Comparison of ENCODE assay signal across 8 cellular contexts in the genomic region with DNA sequence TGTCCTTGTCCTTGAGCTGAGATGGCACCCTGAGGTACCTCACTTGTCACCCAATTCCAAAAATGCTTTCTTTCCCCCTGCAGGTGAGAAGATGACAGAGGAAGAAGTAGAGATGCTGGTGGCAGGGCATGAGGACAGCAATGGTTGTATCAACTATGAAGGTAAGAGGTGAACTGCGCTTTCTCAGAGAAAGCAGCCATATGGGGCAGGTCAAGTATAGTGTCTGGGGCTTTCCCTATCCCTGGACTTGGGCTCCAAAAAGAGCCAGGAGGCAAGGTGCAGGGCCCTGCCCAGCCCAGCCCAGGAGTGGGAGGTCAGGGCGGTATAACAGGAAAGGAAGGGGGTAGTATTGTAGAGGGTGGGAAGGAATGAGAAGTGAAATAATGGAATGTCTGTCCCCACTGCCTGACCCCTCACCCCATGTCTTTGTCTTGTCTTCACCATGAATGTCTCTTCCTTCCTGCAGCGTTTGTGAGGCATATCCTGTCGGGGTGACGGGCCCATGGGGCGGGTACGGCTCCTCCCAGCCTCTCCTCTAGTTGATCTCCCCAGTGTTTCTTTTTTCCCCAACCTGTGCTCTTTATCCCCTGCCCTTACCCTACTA. TPM values are rescaled to one million over a fixed set of nuclear protein-coding genes. Genes with fewer than 3 reads are reported as not detected.
DNase-seq lines count a peak whose midpoint lies in the region; TF ChIP-seq lines count a peak whose summit lies in the region.

No MANE protein-coding gene starts in this region.

- no peaks in the 10 kb centered on the region for H3K9me2 ChIP-seq in MM.1S (replicated peaks; ENCODE audit: insufficient read depth, low read length)

- DNase-seq in AG04450 (ENCODE audit: low read depth, low spot score) (no peak), MM.1S (no peak), glomerular visceral epithelial cell (ENCODE audit: extremely low spot score) (peak; percentile 50), spleen (peak; percentile 86), NCI-H2081 treated with DMSO at 0.1 percent for 48 hours (lab: John Stamatoyannopoulos, UW) (no peak), KG1 (lab: John Stamatoyannopoulos, UW) (no peak), NCI-H2171 (lab: John Stamatoyannopoulos, UW) (no peak)
- DNase-seq in activated T-helper 1 cell treated with anti-CD3 and anti-CD28 coated beads, Interleukin-12 subunit alpha, Interleukin-12 subunit beta, Interleukin-2, Interleukin-4 antibody, amounts not matched to agents 30 ng/mL and 10 ng/mL and 1 ng/mL, durations not matched to agents 14 hours and 24 hours and 36 hours (ENCODE audit: low spot score): peak; percentile 55

- CTCF ChIA-PET in AG04450 (lab: Charles Lee): interaction anchor here (1.7 kb wide), 1 partner anchor 29 kb away, joined by 11 read pairs; the partner anchor contains the start of gene SMARCC2

- H2AFZ ChIP-seq in MM.1S (ENCODE audit: low read length): no peak overlapping the region

- H3K36me3 ChIP-seq in MM.1S (replicated peaks; ENCODE audit: insufficient read depth, low read length): peaks cover 9% of the 10 kb centered on the region; the same call in 1 of the 2 replicates
- H3K36me3 ChIP-seq in spleen: peaks cover 0 to 60% (median 58%) of the 10 kb centered on the region in 6 donors

- H4K20me1 ChIP-seq in MM.1S (ENCODE audit: insufficient read depth, low read length): peaks cover 3% of the 10 kb centered on the region; the same call in 1 of the 2 replicates

- H3F3A ChIP-seq in MM.1S (ENCODE audit: insufficient read depth, low read length): peaks cover 49% of the 10 kb centered on the region

- H3K9me3 ChIP-seq in AG04450 (ENCODE audit: control insufficient read depth, insufficient read depth, low read length): no peaks in the 10 kb centered on the region
- no peaks in the 10 kb centered on the region for H3K9me3 ChIP-seq in MM.1S (replicated peaks; ENCODE audit: insufficient read depth, low read length)
- H3K9me3 ChIP-seq in spleen: no peaks in the 10 kb centered on the region

- intact Hi-C loops in activated T-helper 1 cell treated with anti-CD3 and anti-CD28 coated beads, Interleukin-12 subunit alpha, Interleukin-12 subunit beta, Interleukin-2, Interleukin-4 antibody, amounts not matched to agents 30 ng/mL and 10 ng/mL and 1 ng/mL, durations not matched to agents 14 hours and 24 hours and 36 hours (cut with micrococcal nuclease): loop anchor here (1.0 kb wide), 1 partner anchor 8 kb away; the partner anchor contains the start of gene MYL6B
- intact Hi-C loops in spleen (cut with DNase I; ENCODE audit: low total_unique reads): no loop called here

- H3K9ac ChIP-seq in MM.1S (ENCODE audit: low read length): peak overlapping the region; percentile 90; the same call in 1 of the 2 replicates

- no peaks in the 10 kb centered on the region for H3K27me3 Mint-ChIP-seq in activated T-helper 1 cell treated with anti-CD3 and anti-CD28 coated beads, Interleukin-12 subunit alpha, Interleukin-12 subunit beta, Interleukin-2, Interleukin-4 antibody, amounts not matched to agents 30 ng/mL and 10 ng/mL and 1 ng/mL, durations not matched to agents 14 hours and 24 hours and 36 hours (ENCODE audit: insufficient read depth)

- peak overlapping the region; percentile 86 for H3K27ac Mint-ChIP-seq in activated T-helper 1 cell treated with anti-CD3 and anti-CD28 coated beads, Interleukin-12 subunit alpha, Interleukin-12 subunit beta, Interleukin-2, Interleukin-4 antibody, amounts not matched to agents 30 ng/mL and 10 ng/mL and 1 ng/mL, durations not matched to agents 14 hours and 24 hours and 36 hours

- H3K27ac ChIP-seq in AG04450 (ENCODE audit: low read depth, low read length): peak overlapping the region; percentile 25
- H3K27ac ChIP-seq in MM.1S (ENCODE audit: low read length): no peak overlapping the region
- H3K27ac ChIP-seq in spleen: peak overlapping the region; percentile 70 to 99 (median 95)

- H3K4me2 ChIP-seq in MM.1S (ENCODE audit: low read depth, low read length): peak overlapping the region; percentile 92

- POLR2A ChIA-PET in AG04450 (lab: Yijun Ruan, JAX): interaction anchor here (1.2 to 2.6 kb wide), 2 partner anchors 32 to 61 kb away, joined by 3 to 28 read pairs; partner anchors contain the start of genes ESYT1 and RNF41

- peak overlapping the region; percentile 97 for H3K4me3 Mint-ChIP-seq in activated T-helper 1 cell treated with anti-CD3 and anti-CD28 coated beads, Interleukin-12 subunit alpha, Interleukin-12 subunit beta, Interleukin-2, Interleukin-4 antibody, amounts not matched to agents 30 ng/mL and 10 ng/mL and 1 ng/mL, durations not matched to agents 14 hours and 24 hours and 36 hours

- H3K27me3 ChIP-seq in AG04450 (ENCODE audit: control insufficient read depth, insufficient read depth, low read length) (no peaks in the 10 kb centered on the region), MM.1S (replicated peaks; ENCODE audit: insufficient read depth, low read length) (no peaks in the 10 kb centered on the region), spleen (replicated peaks in 1 of 7) (no peaks in the 10 kb centered on the region)

- H3K79me2 ChIP-seq in MM.1S (ENCODE audit: low read length): peaks cover 50% of the 10 kb centered on the region

- H3K4me1 Mint-ChIP-seq in activated T-helper 1 cell treated with anti-CD3 and anti-CD28 coated beads, Interleukin-12 subunit alpha, Interleukin-12 subunit beta, Interleukin-2, Interleukin-4 antibody, amounts not matched to agents 30 ng/mL and 10 ng/mL and 1 ng/mL, durations not matched to agents 14 hours and 24 hours and 36 hours (ENCODE audit: low read depth): peaks cover 47% of the 10 kb centered on the region

- H3K9me3 Mint-ChIP-seq in activated T-helper 1 cell treated with anti-CD3 and anti-CD28 coated beads, Interleukin-12 subunit alpha, Interleukin-12 subunit beta, Interleukin-2, Interleukin-4 antibody, amounts not matched to agents 30 ng/mL and 10 ng/mL and 1 ng/mL, durations not matched to agents 14 hours and 24 hours and 36 hours: no peaks in the 10 kb centered on the region

- H3K4me3 ChIP-seq in AG04450 (ENCODE audit: low read depth, low read length) (peak overlapping the region; percentile 99), MM.1S (ENCODE audit: low read length) (peak overlapping the region; percentile 69), spleen (peak overlapping the region; percentile 66 to 88 (median 71))

- H3K4me1 ChIP-seq in MM.1S (ENCODE audit: low read length) (peaks cover 18% of the 10 kb centered on the region), spleen (peaks cover 22 to 65% (median 52%) of the 10 kb centered on the region in 6 donors)

- 18 to 26% (median 20%) methylated on average over 7 of the region's 7 CpGs for WGBS in spleen, 5 donors

- TF ChIP-seq POLR2A in spleen (IDR thresholded peaks at IDR 0.05): no peak

- TF ChIP-seq CTCF in AG04450 (IDR thresholded peaks at IDR 0.05; ENCODE audit: low read depth, low read length): no peak
- no peak for TF ChIP-seq CTCF in MM.1S (IDR thresholded peaks at IDR 0.05; ENCODE audit: low read length)
- no peak for TF ChIP-seq CTCF in spleen (IDR thresholded peaks at IDR 0.05 in 8 of 11, conservative IDR thresholded peaks at IDR 0.05 in 3 of 11)

- H3K36me3 Mint-ChIP-seq in activated T-helper 1 cell treated with anti-CD3 and anti-CD28 coated beads, Interleukin-12 subunit alpha, Interleukin-12 subunit beta, Interleukin-2, Interleukin-4 antibody, amounts not matched to agents 30 ng/mL and 10 ng/mL and 1 ng/mL, durations not matched to agents 14 hours and 24 hours and 36 hours (ENCODE audit: low read depth): peaks cover 63% of the 10 kb centered on the region

RNA-seq across cellular contexts. Expression of gene MYL6, which starts 2.1 kb away (rescaled TPM):
- polyA plus RNA-seq in AG04450 (2011; rRNA removed) (5,661 and 5,957 TPM in 2 replicates), spleen (1,000 to 10,000 TPM; 1,480 to 3,098 (median 2,131) TPM)
- 1,789 and 1,916 TPM in 2 replicates for polyA minus RNA-seq in AG04450 (2011; rRNA and poly(A)+ RNA removed)
- 786 and 802 TPM in 2 replicates for total RNA-seq in activated T-helper 1 cell treated with anti-CD3 and anti-CD28 coated beads, Interleukin-12 subunit alpha, Interleukin-12 subunit beta, Interleukin-2, Interleukin-4 antibody, amounts not matched to agents 30 ng/mL and 10 ng/mL and 1 ng/mL, durations not matched to agents 14 hours and 24 hours and 36 hours
- 1,000 to 10,000 TPM; 1,063 to 1,656 (median 1,218) TPM for total RNA-seq in spleen

RNA-seq across cellular contexts. Expression of gene MYL6B, which starts 7.9 kb away (rescaled TPM):
- polyA plus RNA-seq in AG04450 (2011; rRNA removed): 118 and 124 TPM in 2 replicates
- 51.2 and 67.1 TPM in 2 replicates for polyA minus RNA-seq in AG04450 (2011; rRNA and poly(A)+ RNA removed)
- total RNA-seq in activated T-helper 1 cell treated with anti-CD3 and anti-CD28 coated beads, Interleukin-12 subunit alpha, Interleukin-12 subunit beta, Interleukin-2, Interleukin-4 antibody, amounts not matched to agents 30 ng/mL and 10 ng/mL and 1 ng/mL, durations not matched to agents 14 hours and 24 hours and 36 hours: 58.8 and 67.6 TPM in 2 replicates
- total RNA-seq in spleen: 100 to 1,000 TPM in 1 of 7 donors, 10 to 100 TPM in 6; 17.1 to 101 (median 35.7) TPM
- polyA plus RNA-seq in spleen: 10 to 100 TPM; 50.1 to 69.1 (median 57.0) TPM

RNA-seq across cellular contexts. Expression of gene SMARCC2, which starts 29.0 kb away (rescaled TPM):
- 90.2 and 101 TPM in 2 replicates for polyA plus RNA-seq in AG04450 (2011; rRNA removed)
- polyA minus RNA-seq in AG04450 (2011; rRNA and poly(A)+ RNA removed): 167 and 171 TPM in 2 replicates
- 124 and 132 TPM in 2 replicates for total RNA-seq in activated T-helper 1 cell treated with anti-CD3 and anti-CD28 coated beads, Interleukin-12 subunit alpha, Interleukin-12 subunit beta, Interleukin-2, Interleukin-4 antibody, amounts not matched to agents 30 ng/mL and 10 ng/mL and 1 ng/mL, durations not matched to agents 14 hours and 24 hours and 36 hours
- 100 to 1,000 TPM in 4 of 7 donors, 10 to 100 TPM in 3; 73.7 to 121 (median 101) TPM for total RNA-seq in spleen
- polyA plus RNA-seq in spleen: 10 to 100 TPM in 1 of 3 donors, 1 to 10 TPM in 2; 8.5 to 24.7 (median 9.4) TPM

RNA-seq across cellular contexts. Expression of gene ESYT1, which starts 32.2 kb away (rescaled TPM):
- polyA plus RNA-seq in AG04450 (2011; rRNA removed) (127 and 140 TPM in 2 replicates), spleen (10 to 100 TPM; 20.2 to 39.8 (median 33.2) TPM)
- polyA minus RNA-seq in AG04450 (2011; rRNA and poly(A)+ RNA removed): 246 and 296 TPM in 2 replicates
- 159 and 161 TPM in 2 replicates for total RNA-seq in activated T-helper 1 cell treated with anti-CD3 and anti-CD28 coated beads, Interleukin-12 subunit alpha, Interleukin-12 subunit beta, Interleukin-2, Interleukin-4 antibody, amounts not matched to agents 30 ng/mL and 10 ng/mL and 1 ng/mL, durations not matched to agents 14 hours and 24 hours and 36 hours
- total RNA-seq in spleen: 100 to 1,000 TPM in 6 of 7 donors, 10 to 100 TPM in 1; 89.0 to 112 (median 107) TPM

RNA-seq across cellular contexts. Expression of gene ZC3H10, which starts 42.2 kb away (rescaled TPM):
- 1.5 and 1.9 TPM in 2 replicates for polyA plus RNA-seq in AG04450 (2011; rRNA removed)
- polyA minus RNA-seq in AG04450 (2011; rRNA and poly(A)+ RNA removed): 6.9 and 8.0 TPM in 2 replicates
- total RNA-seq in activated T-helper 1 cell treated with anti-CD3 and anti-CD28 coated beads, Interleukin-12 subunit alpha, Interleukin-12 subunit beta, Interleukin-2, Interleukin-4 antibody, amounts not matched to agents 30 ng/mL and 10 ng/mL and 1 ng/mL, durations not matched to agents 14 hours and 24 hours and 36 hours: 13.5 and 13.7 TPM in 2 replicates
- total RNA-seq in spleen: 10 to 100 TPM in 4 of 7 donors, 1 to 10 TPM in 3; 7.4 to 13.6 (median 10.5) TPM
- polyA plus RNA-seq in spleen: 1 to 10 TPM; 1.5 to 4.0 (median 2.5) TPM

Comparison
In these comparisons a context has a peak if more than half of its experiments do, and no peak if none do; other contexts are left out.
1. DNase-seq: peak in activated T-helper 1 cell treated with anti-CD3 and anti-CD28 coated beads, Interleukin-12 subunit alpha, Interleukin-12 subunit beta, Interleukin-2, Interleukin-4 antibody, amounts not matched to agents 30 ng/mL and 10 ng/mL and 1 ng/mL, durations not matched to agents 14 hours and 24 hours and 36 hours (single experiment), glomerular visceral epithelial cell (single experiment) and spleen (single experiment); none in AG04450 (single experiment), MM.1S (single experiment), NCI-H2081 treated with DMSO at 0.1 percent for 48 hours (single experiment), KG1 (single experiment) and NCI-H2171 (single experiment).
2. Peak in every context shown above with its lines, with median percentiles within 50 percentile points of each other: H3K4me3 ChIP-seq.